ENCODE assay signal across 11 cellular contexts in genomic region chr17:29709861-29710849, GRCh38.
A peak's percentile ranks its signal among the peaks of the same experiment; 100 is the strongest.
DNase-seq lines count a peak whose midpoint lies in the region; ATAC-seq and TF ChIP-seq lines count a peak whose summit lies in the region.
"Had no signal": no experiment of that assay in that cellular context is flagged by ENCODE, and none has a peak within 500 bp of the region (broad histone marks: within the 10 kb centered on the region; RNA-seq: fewer than 3 reads in every experiment).

No MANE protein-coding gene starts in this region.

- peaks cover 93% of the 10 kb centered on the region for H3K4me1 Mint-ChIP-seq in activated B cell treated with CpG ODN at 0.5 μM for 24 hours
- H3K4me1 Mint-ChIP-seq in stimulated activated memory B cell treated with anti-CD40 and anti-IgM and Interleukin-4, amounts not matched to agents 10 μg/mL and 1 μg/mL and 100 μg/mL, for 72 hours, result peaks cover 75% of the 10 kb centered on the region

- H3K9me3 ChIP-seq in right cardiac atrium (ENCODE audit: control insufficient read depth, low read length), result no peaks in the 10 kb centered on the region

- peaks cover 5% of the 10 kb centered on the region for H3K4me1 ChIP-seq in right cardiac atrium (ENCODE audit: control insufficient read depth, insufficient read depth, low read length)

- peak overlapping the region; percentile 72 for H3K27ac Mint-ChIP-seq in activated B cell treated with CpG ODN at 0.5 μM for 24 hours
- peak overlapping the region; percentile 79 for H3K27ac Mint-ChIP-seq in stimulated activated memory B cell treated with anti-CD40 and anti-IgM and Interleukin-4, amounts not matched to agents 10 μg/mL and 1 μg/mL and 100 μg/mL, for 72 hours

- H3K36me3 Mint-ChIP-seq in activated B cell treated with CpG ODN at 0.5 μM for 24 hours (ENCODE audit: low read depth), result peaks cover 29% of the 10 kb centered on the region
- H3K36me3 Mint-ChIP-seq in stimulated activated memory B cell treated with anti-CD40 and anti-IgM and Interleukin-4, amounts not matched to agents 10 μg/mL and 1 μg/mL and 100 μg/mL, for 72 hours, result peaks cover 32% of the 10 kb centered on the region

- intact Hi-C loops in activated B cell treated with CpG ODN at 0.5 μM for 24 hours (cut with micrococcal nuclease), result no loop called here
- intact Hi-C loops in right cardiac atrium (cut with DNase I), result no loop called here

- TF ChIP-seq CTCF in activated B cell treated with CpG ODN at 0.5 μM for 24 hours (IDR thresholded peaks at IDR 0.05), result no peak
- no peak for TF ChIP-seq CTCF in GM10266 (IDR thresholded peaks at IDR 0.05; ENCODE audit: control insufficient read depth, insufficient read depth, low read depth, missing control alignments)

- no peaks in the 10 kb centered on the region for H3K9me3 Mint-ChIP-seq in activated B cell treated with CpG ODN at 0.5 μM for 24 hours
- H3K9me3 Mint-ChIP-seq in stimulated activated memory B cell treated with anti-CD40 and anti-IgM and Interleukin-4, amounts not matched to agents 10 μg/mL and 1 μg/mL and 100 μg/mL, for 72 hours, result no peaks in the 10 kb centered on the region

- peak; percentile 33 to 77 for DNase-seq in NOMO-1 (lab: John Stamatoyannopoulos, UW; ENCODE audit: unreplicated experiment in 2 of 2)
- DNase-seq in NOMO-1 treated with dmso at 0.1 percent for 144 hours (lab: John Stamatoyannopoulos, UW; ENCODE audit: unreplicated experiment), result no peak
- DNase-seq in activated B cell treated with CpG ODN at 0.5 μM for 24 hours, result no peak
- no peak for DNase-seq in right cardiac atrium
- DNase-seq in GM10266 (ENCODE audit: extremely low spot score), result no peak
- no peak for DNase-seq in NCI-H1092 treated with DMSO at 0.1 percent for 48 hours (lab: John Stamatoyannopoulos, UW)
- no peak for DNase-seq in NCI-H1694 treated with DMSO at 0.1 percent for 48 hours (lab: John Stamatoyannopoulos, UW)
- DNase-seq: 8988T had no signal

- H3K4me3 ChIP-seq in right cardiac atrium (ENCODE audit: low read length), result no peak overlapping the region

- H3K27ac ChIP-seq in right cardiac atrium (ENCODE audit: low read length), result peak overlapping the region; percentile 43

- WGBS in right cardiac atrium, result 34% methylated on average over 4 of the region's 4 CpGs

- POLR2A ChIA-PET in activated B cell treated with CpG ODN at 0.5 μM for 24 hours (lab: Charles Lee), result interaction anchor here (0.6 to 6.5 kb wide), 4 partner anchors 12 to 51 kb away, joined by 3 to 115 read pairs (median 18); no protein-coding TSS in a partner anchor

- no peaks in the 10 kb centered on the region for H3K27me3 ChIP-seq in right cardiac atrium (ENCODE audit: control insufficient read depth, insufficient read depth)

- ATAC-seq in activated B cell treated with CpG ODN at 0.5 μM for 24 hours (ENCODE audit: low read depth), result no peak
- ATAC-seq in right cardiac atrium, result no peak
- no peak for ATAC-seq in stimulated activated memory B cell treated with anti-CD40 and anti-IgM and Interleukin-4, amounts not matched to agents 10 μg/mL and 1 μg/mL and 100 μg/mL, for 72 hours
- ATAC-seq: HCT116 had no signal

- H3K4me3 Mint-ChIP-seq in activated B cell treated with CpG ODN at 0.5 μM for 24 hours, result peak overlapping the region; percentile 0
- H3K4me3 Mint-ChIP-seq in stimulated activated memory B cell treated with anti-CD40 and anti-IgM and Interleukin-4, amounts not matched to agents 10 μg/mL and 1 μg/mL and 100 μg/mL, for 72 hours, result no peak overlapping the region
- H3K4me3 Mint-ChIP-seq: neural crest cell had no signal

- CTCF ChIA-PET in activated B cell treated with CpG ODN at 0.5 μM for 24 hours (lab: Charles Lee), result interaction anchor here (1.0 to 1.2 kb wide), 2 partner anchors 13 to 92 kb away, joined by 3 to 4 read pairs; no protein-coding TSS in a partner anchor

- H3K27me3 Mint-ChIP-seq in activated B cell treated with CpG ODN at 0.5 μM for 24 hours, result no peaks in the 10 kb centered on the region
- H3K27me3 Mint-ChIP-seq in stimulated activated memory B cell treated with anti-CD40 and anti-IgM and Interleukin-4, amounts not matched to agents 10 μg/mL and 1 μg/mL and 100 μg/mL, for 72 hours, result no peaks in the 10 kb centered on the region

Comparison
In these comparisons a context has a peak if more than half of its experiments do, and no peak if none do; other contexts are left out.
1. DNase-seq: peak in NOMO-1 (2 of 2); none in NOMO-1 treated with dmso at 0.1 percent for 144 hours (single experiment), activated B cell treated with CpG ODN at 0.5 μM for 24 hours (single experiment), right cardiac atrium (0 of 3), GM10266 (single experiment), NCI-H1092 treated with DMSO at 0.1 percent for 48 hours (single experiment) and NCI-H1694 treated with DMSO at 0.1 percent for 48 hours (single experiment).